In genomic region chr3:79766474-79767193, GRCh38 we compare ENCODE assay signal across 14 cellular contexts. TPM values are rescaled to one million over a fixed set of nuclear protein-coding genes. Genes with fewer than 3 reads are reported as not detected.
A peak's percentile ranks its signal among the peaks of the same experiment; 100 is the strongest.
DNase-seq lines count a peak whose midpoint lies in the region; ATAC-seq lines count a peak whose summit lies in the region.
"Had no signal": no experiment of that assay in that cellular context is flagged by ENCODE, and none has a peak within 500 bp of the region (broad histone marks: within the 10 kb centered on the region; RNA-seq: fewer than 3 reads in every experiment).

No MANE protein-coding gene starts in this region.

- ATAC-seq in HG03571 (IDR thresholded peaks at IDR 0.05; ENCODE audit: unreplicated experiment) = no peak
- ATAC-seq: CD8-positive, alpha-beta T cell; lower lobe of right lung had no signal

- H3K27me3 ChIP-seq in HUES48 (ENCODE audit: control insufficient read depth, insufficient read depth, low read length) = peaks cover 51% of the 10 kb centered on the region
- peaks cover 4% of the 10 kb centered on the region for H3K27me3 ChIP-seq in rectal smooth muscle tissue (ENCODE audit: control insufficient read depth, insufficient read depth, low read length)

- no peaks in the 10 kb centered on the region for H3K36me3 ChIP-seq in HUES48 (ENCODE audit: control insufficient read depth, insufficient read depth, low read length)
- no peaks in the 10 kb centered on the region for H3K36me3 ChIP-seq in rectal smooth muscle tissue (ENCODE audit: control insufficient read depth, insufficient read depth, low read length)
- H3K36me3 ChIP-seq: lower lobe of right lung had no signal

- peaks cover 24% of the 10 kb centered on the region for H3K4me1 ChIP-seq in HUES48 (ENCODE audit: control insufficient read depth, insufficient read depth, low read length)
- no peaks in the 10 kb centered on the region for H3K4me1 ChIP-seq in rectal smooth muscle tissue (ENCODE audit: control insufficient read depth, insufficient read depth, low read length)
- H3K4me1 ChIP-seq: lower lobe of right lung had no signal

- H3K9me3 ChIP-seq in HUES48 (ENCODE audit: control insufficient read depth, insufficient read depth, low read length) = no peaks in the 10 kb centered on the region; the same call in 1 of the 2 replicates
- no peaks in the 10 kb centered on the region for H3K9me3 ChIP-seq in iPS-18c (ENCODE audit: control insufficient read depth, insufficient read depth, low read length)
- H3K9me3 ChIP-seq: lower lobe of right lung had no signal

- H3K27ac ChIP-seq in HUES48 (ENCODE audit: low read depth, low read length) (no peak overlapping the region), rectal smooth muscle tissue (ENCODE audit: low read depth, low read length) (no peak overlapping the region)
- H3K27ac ChIP-seq: lower lobe of right lung had no signal

- no peak overlapping the region for H3K9ac ChIP-seq in HUES48 (ENCODE audit: low read depth, low read length)
- H3K9ac ChIP-seq in rectal smooth muscle tissue (ENCODE audit: low read length) = no peak overlapping the region

- H3K4me3 ChIP-seq in HUES48 (ENCODE audit: low read depth, low read length) (peak overlapping the region; percentile 66), iPS-18c (ENCODE audit: insufficient read depth, low read depth, low read length) (peak overlapping the region; percentile 56), rectal smooth muscle tissue (ENCODE audit: low read length) (peak overlapping the region; percentile 26)
- H3K4me3 ChIP-seq: lower lobe of right lung had no signal

- DNase-seq in astrocyte of the hippocampus (ENCODE audit: low read depth, low spot score) (peak; percentile 58), NCI-H2171 treated with DMSO at 0.1 percent for 48 hours (lab: John Stamatoyannopoulos, UW) (no peak), ureter (ENCODE audit: low spot score) (no peak), NCI-H1092 treated with DMSO at 0.1 percent for 48 hours (lab: John Stamatoyannopoulos, UW) (no peak)
- DNase-seq: activated CD4-positive, alpha-beta T cell treated with anti-CD3 and anti-CD28 coated beads for 48 hours; CD8-positive, alpha-beta T cell; lower lobe of right lung; NCI-H1694; substantia nigra; T-helper 1 cell had no signal

RNA-seq across cellular contexts. Expression of gene ROBO1, which starts 1.2 kb away (rescaled TPM):
- total RNA-seq in ureter = 38.8 TPM
